ENCODE assay signal across 11 cellular contexts in the genomic region with DNA sequence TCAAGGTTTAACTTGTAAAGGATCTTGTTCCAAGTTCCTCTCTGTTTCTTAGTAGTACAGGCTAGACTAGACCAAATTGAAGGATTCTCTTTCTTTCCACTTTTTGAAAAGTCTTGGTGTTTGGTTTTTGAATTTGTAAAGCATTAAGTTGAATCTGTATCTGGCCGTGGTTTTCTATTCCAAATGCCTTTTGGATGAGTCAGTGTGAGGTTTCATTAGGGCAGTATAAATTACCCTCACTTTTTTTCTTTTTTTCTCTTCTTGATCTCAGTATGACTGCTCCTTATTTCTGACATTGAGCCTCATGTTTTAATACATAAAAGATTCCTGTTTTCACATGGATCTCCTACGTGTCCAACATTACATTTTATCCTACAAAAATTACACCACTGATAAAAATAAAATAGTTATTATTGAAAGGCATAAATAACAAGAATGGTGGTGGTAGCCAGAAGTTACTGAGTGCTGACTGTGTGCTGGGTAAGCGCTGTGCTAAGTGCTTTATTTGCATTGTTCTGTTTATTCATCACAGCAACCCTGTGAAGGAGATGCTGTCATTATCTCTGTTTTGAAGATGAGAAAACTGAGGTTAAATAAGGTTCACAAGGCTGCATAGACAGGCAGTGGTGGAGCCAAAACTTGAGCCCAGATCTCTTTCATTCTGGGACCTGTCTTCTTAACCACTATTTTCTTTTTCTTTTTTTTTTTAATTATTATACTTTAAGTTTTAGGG. TPM values are rescaled to one million over a fixed set of nuclear protein-coding genes. Genes with fewer than 3 reads are reported as not detected.
DNase-seq lines count a peak whose midpoint lies in the region; ATAC-seq lines count a peak whose summit lies in the region.
"Had no signal": no experiment of that assay in that cellular context is flagged by ENCODE, and none has a peak within 500 bp of the region (broad histone marks: within the 10 kb centered on the region; RNA-seq: fewer than 3 reads in every experiment).

No MANE protein-coding gene starts in this region.

- H3K27ac ChIP-seq in HUES6 (ENCODE audit: low read depth, low read length) (0 out of 2 replicates have a peak overlapping the region, but pooled peaks have one; percentile 8), mesenchymal stem cell (ENCODE audit: low read length, poor library complexity, severe bottlenecking) (peak overlapping the region; percentile 98)

- H3K9me3 ChIP-seq in HUES6 (ENCODE audit: control insufficient read depth, insufficient read depth, low read depth, low read length) (no peaks in the 10 kb centered on the region), mesenchymal stem cell (ENCODE audit: control insufficient read depth, low read length) (no peaks in the 10 kb centered on the region)

- peak overlapping the region; percentile 2 to 97 for H2BK12ac ChIP-seq in mesenchymal stem cell (ENCODE audit: low read length in 2 of 2)

- H3K27me3 ChIP-seq in HUES6 (ENCODE audit: control insufficient read depth, insufficient read depth, low read length) = no peaks in the 10 kb centered on the region
- H3K27me3 ChIP-seq in mesenchymal stem cell (ENCODE audit: control insufficient read depth in 1 of 2, insufficient read depth in 1 of 2, low read length in 2 of 2) = no peaks in the 10 kb centered on the region

- no peak overlapping the region for H2AFZ ChIP-seq in mesenchymal stem cell (ENCODE audit: low read depth, low read length)

- H3K23ac ChIP-seq in mesenchymal stem cell (ENCODE audit: low read length in 2 of 2) = no peak overlapping the region

- ATAC-seq in HG02571 (IDR thresholded peaks at IDR 0.05; ENCODE audit: unreplicated experiment) = no peak

- peak; percentile 81 for DNase-seq in ACHN
- DNase-seq in dedifferentiated amniotic fluid mesenchymal stem cell (ENCODE audit: extremely low spot score) = peak; percentile 65
- DNase-seq in mesenchymal stem cell = peak; percentile 85
- DNase-seq in HUDEP-2 (lab: John Stamatoyannopoulos, UW; ENCODE audit: unreplicated experiment in 76 of 76) = no peak
- DNase-seq in stimulated activated CD4-positive, alpha-beta T cell treated with anti-CD3 and anti-CD28 coated beads, Interleukin-2, amount 100 ng/mL, for 48 hours = no peak
- no peak for DNase-seq in NCI-H187 (lab: John Stamatoyannopoulos, UW)
- DNase-seq: activated CD4-positive, CD25-positive, alpha-beta regulatory T cell treated with anti-CD3 and anti-CD28 coated beads, Interleukin-2, amount 50 U/mL, for 72 hours; GOT3; NK-92 treated with Interleukin-12 subunit alpha and Interleukin-12 subunit beta, amount 100 ng/mL, for 24 hours had no signal

- H3K4ac ChIP-seq in mesenchymal stem cell (ENCODE audit: low read depth in 1 of 2, low read length in 2 of 2) = no peak overlapping the region

- peak overlapping the region; percentile 47 for H2AK5ac ChIP-seq in mesenchymal stem cell (ENCODE audit: low read length, severe bottlenecking)

- in situ Hi-C loops in ACHN (cut with HindIII; ENCODE audit: low pct_ligation_motif_present, low pct_unique_long_range_greater_than_20kb, low sequenced_read_pairs) = loop anchor here (25.0 kb wide), 1 partner anchor 100 kb away; no protein-coding TSS in a partner anchor

- no peak overlapping the region for H4K91ac ChIP-seq in mesenchymal stem cell (ENCODE audit: low read length)

- peaks cover 7% of the 10 kb centered on the region for H3K79me1 ChIP-seq in mesenchymal stem cell (replicated peaks; ENCODE audit: low read length, poor library complexity, severe bottlenecking)

- H3K14ac ChIP-seq in mesenchymal stem cell (ENCODE audit: low read length in 2 of 2) = no peak overlapping the region

- no peak overlapping the region for H3K9ac ChIP-seq in HUES6 (ENCODE audit: low read length)
- peak overlapping the region; percentile 57 for H3K9ac ChIP-seq in mesenchymal stem cell (ENCODE audit: low read length)

- H3K18ac ChIP-seq in mesenchymal stem cell (ENCODE audit: low read depth in 1 of 2, low read length in 2 of 2) = peak overlapping the region in 1 of 2 experiments; percentile 11

- H2BK15ac ChIP-seq in mesenchymal stem cell (ENCODE audit: low read depth, poor library complexity, severe bottlenecking) = no peak overlapping the region

- 3% methylated on average over 1 of the region's 3 CpGs for WGBS in mesenchymal stem cell

- no peak overlapping the region for H2BK5ac ChIP-seq in mesenchymal stem cell (ENCODE audit: low read depth, low read length, poor library complexity, severe bottlenecking)

- H2BK120ac ChIP-seq in mesenchymal stem cell (ENCODE audit: low read depth, low read length) = no peak overlapping the region

- no peak overlapping the region for H3K4me2 ChIP-seq in mesenchymal stem cell (ENCODE audit: low read length, poor library complexity, severe bottlenecking)

- peaks cover 24% of the 10 kb centered on the region for H3K4me1 ChIP-seq in HUES6 (ENCODE audit: control insufficient read depth, insufficient read depth, low read length)
- peaks cover 8% of the 10 kb centered on the region for H3K4me1 ChIP-seq in mesenchymal stem cell (ENCODE audit: control insufficient read depth, insufficient read depth, low read depth, low read length)

- H3K36me3 ChIP-seq in HUES6 (ENCODE audit: control insufficient read depth, insufficient read depth, low read length) (no peaks in the 10 kb centered on the region), mesenchymal stem cell (ENCODE audit: control insufficient read depth in 1 of 2, insufficient read depth in 2 of 2, low read depth in 1 of 2, low read length in 2 of 2) (peaks cover 0 to 3% of the 10 kb centered on the region in 2 experiments)

- peak overlapping the region; percentile 75 for H4K8ac ChIP-seq in mesenchymal stem cell (ENCODE audit: low read length)

- H3K4me3 ChIP-seq in HUES6 (ENCODE audit: low read depth, low read length) (no peak overlapping the region), mesenchymal stem cell (ENCODE audit: insufficient read depth in 1 of 2, low read depth in 1 of 2, low read length in 2 of 2) (peak overlapping the region in 1 of 2 experiments; percentile 21)

RNA-seq across cellular contexts. Expression of a gene that starts 48.3 kb away (rescaled TPM):
- 20.7 TPM for polyA plus RNA-seq in mesenchymal stem cell (2013, experiment 1 of 2)
- polyA plus RNA-seq in mesenchymal stem cell (2013, experiment 2 of 2) = 20.9 TPM

Comparison
In these comparisons a context has a peak if more than half of its experiments do, and no peak if none do; other contexts are left out.
1. DNase-seq: peak in ACHN (single experiment), dedifferentiated amniotic fluid mesenchymal stem cell (single experiment) and mesenchymal stem cell (single experiment); none in HUDEP-2 (0 of 76), stimulated activated CD4-positive, alpha-beta T cell treated with anti-CD3 and anti-CD28 coated beads, Interleukin-2, amount 100 ng/mL, for 48 hours (0 of 2) and NCI-H187 (0 of 2).